Comparison of ENCODE assay signal across 8 cellular contexts in the genomic region with DNA sequence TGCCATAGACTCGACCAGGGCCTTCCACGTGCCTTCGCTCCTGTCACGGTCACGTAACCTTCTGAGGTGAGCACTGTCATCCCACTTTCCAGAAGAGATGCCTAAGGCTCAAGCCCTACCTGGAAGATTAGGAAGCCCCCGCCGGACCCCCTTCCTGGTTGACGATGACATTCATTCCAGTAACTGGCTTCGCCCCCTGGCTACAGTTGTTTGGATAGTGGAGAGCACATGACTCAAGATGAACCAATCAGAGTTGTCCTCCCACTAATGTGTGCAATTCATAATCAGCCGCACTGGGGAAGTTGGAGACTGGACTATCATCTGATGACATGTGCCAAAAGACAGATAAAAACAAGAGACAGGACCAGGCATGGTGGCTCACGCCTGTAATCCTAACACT.
"Had no signal": no experiment of that assay in that cellular context is flagged by ENCODE, and none has a peak within 500 bp of the region (broad histone marks: within the 10 kb centered on the region; RNA-seq: fewer than 3 reads in every experiment).

No MANE protein-coding gene starts in this region.

- H3K9me3 ChIP-seq: HAP-1 had no signal

- H3K4me3 ChIP-seq: GM23338, HAP-1 had no signal

- H3K4me2 ChIP-seq: GM23338, KMS-11 had no signal

- H3K4me1 ChIP-seq: HAP-1 had no signal

- DNase-seq: H7, HFFc6, IMR-90, KBM-7 had no signal

- H3K9ac ChIP-seq: KMS-11 had no signal

- H3K27ac ChIP-seq: KMS-11 had no signal

- ATAC-seq: GM23338, HCT116 had no signal

- H2AFZ ChIP-seq: GM23338 had no signal

- H3K36me3 ChIP-seq: HAP-1 had no signal
